In the genomic region with DNA sequence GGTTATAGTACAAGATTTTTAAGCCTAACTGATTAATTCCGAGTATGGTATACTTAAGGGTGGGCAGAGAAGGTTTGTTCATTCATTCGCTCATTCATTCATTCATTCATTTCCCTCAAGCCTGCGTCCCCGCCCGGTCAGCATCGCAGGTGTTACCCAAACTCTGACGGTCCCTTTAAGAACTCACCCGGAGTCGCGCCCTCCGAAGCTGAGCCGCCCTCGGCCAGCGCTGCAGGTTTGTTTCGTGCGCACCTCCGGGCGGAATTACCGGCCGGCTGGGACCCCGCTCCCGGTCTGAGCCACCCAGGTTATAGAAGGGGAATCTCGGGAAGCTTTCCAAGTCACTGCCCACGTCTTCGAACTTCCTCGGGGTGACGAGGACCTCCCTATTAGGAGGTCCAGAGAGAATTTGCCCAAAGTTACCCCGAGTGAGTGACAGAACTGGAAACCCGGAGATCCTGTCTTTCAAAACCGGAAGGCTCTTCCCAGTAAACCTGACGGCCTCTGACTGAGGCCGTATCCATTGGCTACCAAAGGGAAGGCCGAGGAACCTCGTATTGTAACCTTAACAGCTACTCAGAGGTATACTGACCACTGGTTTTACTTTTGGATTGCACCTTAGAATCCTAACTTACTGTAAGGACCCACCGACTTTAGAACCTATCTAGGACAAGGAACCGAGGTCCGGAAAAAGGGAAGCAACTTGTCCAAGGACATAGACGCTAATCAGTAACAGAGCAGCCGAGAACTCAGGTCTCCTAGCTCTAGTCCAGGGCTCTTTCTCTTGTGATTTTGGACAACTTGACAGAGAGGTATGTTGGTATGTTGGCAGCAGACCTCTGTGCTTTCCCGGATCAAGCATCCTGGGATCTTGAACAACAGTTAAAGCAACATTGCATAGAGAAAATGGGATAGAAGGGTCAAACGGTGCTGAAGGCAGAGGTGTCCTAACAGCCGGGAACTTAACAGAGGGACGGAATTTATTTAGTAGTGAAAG, we compare ENCODE assay signal across 8 cellular contexts.
DNase-seq lines count a peak whose midpoint lies in the region.

No MANE protein-coding gene starts in this region.

- DNase-seq in NCI-H2081 (lab: John Stamatoyannopoulos, UW) (peak; percentile 47 to 51), NCI-H2081 treated with DMSO at 0.1 percent for 48 hours (lab: John Stamatoyannopoulos, UW) (no peak), HuH-7 (ENCODE audit: low spot score) (peak; percentile 66), T-helper 1 cell (peak in 3 of 5 donors; percentile 8 to 12 (median 12)), cerebellar cortex (ENCODE audit: low spot score) (peak; percentile 65), left kidney (ENCODE audit: low read depth, low spot score) (peak; percentile 80), NCI-H187 treated with DMSO at 0.1 percent for 48 hours (lab: John Stamatoyannopoulos, UW) (no peak)
- DNase-seq in stimulated activated CD8-positive, alpha-beta memory T cell treated with anti-CD3 and anti-CD28 coated beads, Interleukin-2, amount 100 ng/mL, for 48 hours (ENCODE audit: low read depth in 2 of 2) = peak; percentile 15 to 21

Comparison
In these comparisons a context has a peak if more than half of its experiments do, and no peak if none do; other contexts are left out.
1. DNase-seq: peak in NCI-H2081 (2 of 2), HuH-7 (single experiment), T-helper 1 cell (3 of 5), cerebellar cortex (single experiment), left kidney (single experiment) and stimulated activated CD8-positive, alpha-beta memory T cell treated with anti-CD3 and anti-CD28 coated beads, Interleukin-2, amount 100 ng/mL, for 48 hours (2 of 2); none in NCI-H2081 treated with DMSO at 0.1 percent for 48 hours (single experiment) and NCI-H187 treated with DMSO at 0.1 percent for 48 hours (single experiment).